Comparison of ENCODE assay signal across 24 cellular contexts in the genomic region with DNA sequence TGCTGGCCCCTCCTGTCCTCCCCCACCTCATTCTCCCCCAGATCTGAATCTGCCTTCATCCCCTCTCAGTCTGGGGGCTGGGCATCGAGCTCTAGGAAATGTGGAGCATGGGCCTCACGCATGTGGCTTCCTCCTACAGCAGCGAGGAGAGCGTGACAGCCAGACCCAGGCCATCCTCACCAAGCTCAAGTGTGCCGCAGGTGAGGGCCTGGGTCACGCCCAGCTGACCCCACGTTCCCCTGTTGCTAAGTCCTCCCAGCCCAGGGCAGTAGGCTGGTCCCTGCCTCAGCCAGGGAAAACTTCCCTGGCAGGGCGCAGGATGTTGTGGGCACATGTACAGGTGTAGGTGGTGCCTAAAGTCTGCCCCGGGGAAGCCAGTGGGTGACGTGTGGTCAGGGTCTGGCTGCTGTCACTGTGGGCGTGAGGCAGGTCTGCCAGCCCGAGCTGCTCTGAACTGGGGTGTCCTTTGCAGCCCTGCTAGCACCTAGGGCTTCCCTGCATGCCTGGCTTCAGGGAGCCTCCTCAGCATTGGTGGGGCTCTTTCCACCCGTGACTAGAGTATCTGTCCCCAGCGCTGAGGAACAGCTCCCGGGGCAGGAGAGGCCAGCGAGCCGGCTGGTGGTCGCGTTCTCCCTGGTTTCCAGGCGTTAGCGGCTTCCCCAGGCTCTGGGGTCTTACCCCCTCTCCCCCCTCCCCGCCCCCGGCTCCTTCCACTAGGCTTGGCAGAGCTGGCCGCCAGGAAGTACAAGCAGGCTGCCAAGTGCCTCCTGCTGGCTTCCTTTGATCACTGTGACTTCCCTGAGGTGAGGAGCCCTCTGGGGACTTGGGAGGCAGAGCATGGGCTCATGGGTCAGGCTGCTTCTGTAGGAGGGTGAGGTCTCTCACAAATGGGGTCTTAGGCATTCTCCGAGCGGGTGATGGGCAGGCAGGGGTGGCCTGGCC. TPM values are rescaled to one million over a fixed set of nuclear protein-coding genes. Genes with fewer than 3 reads are reported as not detected.
A peak's percentile ranks its signal among the peaks of the same experiment; 100 is the strongest.
DNase-seq lines count a peak whose midpoint lies in the region; ATAC-seq and TF ChIP-seq lines count a peak whose summit lies in the region.
"Had no signal": no experiment of that assay in that cellular context is flagged by ENCODE, and none has a peak within 500 bp of the region (broad histone marks: within the 10 kb centered on the region; RNA-seq: fewer than 3 reads in every experiment).

No MANE protein-coding gene starts in this region.

- H2AFZ ChIP-seq in DND-41 (ENCODE audit: low read depth, low read length), result no peak overlapping the region

- H4K20me1 ChIP-seq in DND-41 (ENCODE audit: insufficient read depth, low read length), result peaks cover 65% of the 10 kb centered on the region

- H3K4me1 ChIP-seq in DND-41 (ENCODE audit: insufficient read depth, low read length), result peaks cover 38% of the 10 kb centered on the region
- H3K4me1 ChIP-seq: foreskin keratinocyte had no signal

- no peak overlapping the region for H3K4me3 Mint-ChIP-seq in activated CD8-positive, alpha-beta T cell treated with anti-CD3 and anti-CD28 coated beads for 36 hours
- H3K4me3 Mint-ChIP-seq in activated CD8-positive, alpha-beta T cell treated with anti-CD3 and anti-CD28 coated beads, Interleukin-2, amount 10 ng/mL, durations not matched to agents 7 days and 5 days, result no peak overlapping the region
- peak overlapping the region; percentile 67 for H3K4me3 Mint-ChIP-seq in neural crest cell
- H3K4me3 Mint-ChIP-seq: activated naive CD4-positive, alpha-beta T cell treated with anti-CD3 and anti-CD28 coated beads, Interleukin-2, amount 10 ng/mL, durations not matched to agents 7 days and 5 days had no signal

- peak overlapping the region; percentile 12; the same call in 1 of the 2 replicates for H3K4me2 ChIP-seq in DND-41 (ENCODE audit: insufficient read depth, low read length)

- no peaks in the 10 kb centered on the region for H3K9me3 ChIP-seq in DND-41 (ENCODE audit: insufficient read depth, low read length, severe bottlenecking)
- H3K9me3 ChIP-seq: ascending aorta; BLaER1 treated with 17β-estradiol and CSF1 and Interleukin-3, amounts not matched to agents 10 nM and 100 nM; ovary; thoracic aorta had no signal

- no peak overlapping the region; the same call in 1 of the 2 replicates for H3K27ac ChIP-seq in DND-41 (ENCODE audit: low read length)
- H3K27ac ChIP-seq in VCaP, result peak overlapping the region; percentile 95
- H3K27ac ChIP-seq: ascending aorta; BLaER1 treated with 17β-estradiol and CSF1 and Interleukin-3, amounts not matched to agents 10 nM and 100 nM; foreskin keratinocyte; ovary; thoracic aorta had no signal

- no peak overlapping the region for H3K9ac ChIP-seq in DND-41 (ENCODE audit: low read depth, low read length)

- CTCF ChIA-PET in activated CD8-positive, alpha-beta T cell treated with anti-CD3 and anti-CD28 coated beads for 36 hours (lab: Charles Lee), result interaction anchor here (1.3 kb wide), 1 partner anchor 26 kb away, joined by 4 read pairs; no protein-coding TSS in a partner anchor
- CTCF ChIA-PET in activated CD8-positive, alpha-beta T cell treated with anti-CD3 and anti-CD28 coated beads, Interleukin-2, amount 10 ng/mL, durations not matched to agents 7 days and 5 days (lab: Charles Lee), result interaction anchor here (1.5 kb wide), 1 partner anchor 151 kb away, joined by 4 read pairs; no protein-coding TSS in a partner anchor

- DNase-seq in activated CD8-positive, alpha-beta T cell treated with anti-CD3 and anti-CD28 coated beads for 36 hours, result no peak
- no peak for DNase-seq in activated CD8-positive, alpha-beta T cell treated with anti-CD3 and anti-CD28 coated beads, Interleukin-2, amount 10 ng/mL, durations not matched to agents 7 days and 5 days
- DNase-seq in DND-41 (no peak), neural crest cell (ENCODE audit: low read depth, low spot score) (no peak), activated T-cell treated with anti-CD3 and anti-CD28 coated beads for 4 hours (no peak), DMS153 treated with DMSO at 0.1 percent for 48 hours (lab: John Stamatoyannopoulos, UW; ENCODE audit: unreplicated experiment) (no peak)
- DNase-seq: activated CD4-positive, alpha-beta T cell treated with anti-CD3 and anti-CD28 coated beads, Interleukin-2, amount 50 U/mL, for 1 hour; activated naive CD4-positive, alpha-beta T cell treated with anti-CD3 and anti-CD28 coated beads, Interleukin-2, amount 10 ng/mL, durations not matched to agents 7 days and 5 days; DMS 273 treated with DMSO at 0.1 percent for 48 hours; erythroblast; foreskin keratinocyte; GDM1; hippocampal formation; islet precursor cell; NCI-H2107; RPMI8226 had no signal

- H3K27me3 ChIP-seq in DND-41 (ENCODE audit: insufficient read depth, low read length, poor library complexity), result no peaks in the 10 kb centered on the region
- H3K27me3 ChIP-seq: ascending aorta; BLaER1 treated with 17β-estradiol and CSF1 and Interleukin-3, amounts not matched to agents 10 nM and 100 nM; foreskin keratinocyte; ovary had no signal

- POLR2A ChIA-PET in activated CD8-positive, alpha-beta T cell treated with anti-CD3 and anti-CD28 coated beads for 36 hours (lab: Charles Lee), result interaction anchor here (0.9 to 9.3 kb wide), 5 partner anchors 9 to 72 kb away, joined by 3 to 98 read pairs (median 4); partner anchors contain the start of gene DUS1L
- POLR2A ChIA-PET in activated CD8-positive, alpha-beta T cell treated with anti-CD3 and anti-CD28 coated beads, Interleukin-2, amount 10 ng/mL, durations not matched to agents 7 days and 5 days (lab: Charles Lee), result no interaction called here

- H3K9me3 Mint-ChIP-seq in activated CD8-positive, alpha-beta T cell treated with anti-CD3 and anti-CD28 coated beads for 36 hours, result no peaks in the 10 kb centered on the region
- H3K9me3 Mint-ChIP-seq in activated CD8-positive, alpha-beta T cell treated with anti-CD3 and anti-CD28 coated beads, Interleukin-2, amount 10 ng/mL, durations not matched to agents 7 days and 5 days (ENCODE audit: insufficient read depth), result no peaks in the 10 kb centered on the region
- H3K9me3 Mint-ChIP-seq in neural crest cell, result no peaks in the 10 kb centered on the region
- H3K9me3 Mint-ChIP-seq: activated naive CD4-positive, alpha-beta T cell treated with anti-CD3 and anti-CD28 coated beads, Interleukin-2, amount 10 ng/mL, durations not matched to agents 7 days and 5 days had no signal

- H3K36me3 ChIP-seq in DND-41 (ENCODE audit: insufficient read depth, low read length), result peaks cover 77% of the 10 kb centered on the region
- H3K36me3 ChIP-seq: ovary had no signal

- intact Hi-C loops in activated CD8-positive, alpha-beta T cell treated with anti-CD3 and anti-CD28 coated beads for 36 hours (cut with micrococcal nuclease), result no loop called here

- no peaks in the 10 kb centered on the region for H3K27me3 Mint-ChIP-seq in activated CD8-positive, alpha-beta T cell treated with anti-CD3 and anti-CD28 coated beads for 36 hours
- no peaks in the 10 kb centered on the region for H3K27me3 Mint-ChIP-seq in activated CD8-positive, alpha-beta T cell treated with anti-CD3 and anti-CD28 coated beads, Interleukin-2, amount 10 ng/mL, durations not matched to agents 7 days and 5 days (ENCODE audit: low read depth)
- no peaks in the 10 kb centered on the region for H3K27me3 Mint-ChIP-seq in neural crest cell (ENCODE audit: low read depth)
- H3K27me3 Mint-ChIP-seq: activated naive CD4-positive, alpha-beta T cell treated with anti-CD3 and anti-CD28 coated beads, Interleukin-2, amount 10 ng/mL, durations not matched to agents 7 days and 5 days had no signal

- peaks cover 40% of the 10 kb centered on the region for H3K79me2 ChIP-seq in DND-41 (ENCODE audit: insufficient read depth, low read length)

- peaks cover 3% of the 10 kb centered on the region for H3K36me3 Mint-ChIP-seq in activated CD8-positive, alpha-beta T cell treated with anti-CD3 and anti-CD28 coated beads for 36 hours (ENCODE audit: low read depth)
- H3K36me3 Mint-ChIP-seq in activated CD8-positive, alpha-beta T cell treated with anti-CD3 and anti-CD28 coated beads, Interleukin-2, amount 10 ng/mL, durations not matched to agents 7 days and 5 days (ENCODE audit: low read depth), result peaks cover 11% of the 10 kb centered on the region
- H3K36me3 Mint-ChIP-seq in neural crest cell (ENCODE audit: low read depth), result no peaks in the 10 kb centered on the region

- peak overlapping the region; percentile 16 for H3K27ac Mint-ChIP-seq in activated CD8-positive, alpha-beta T cell treated with anti-CD3 and anti-CD28 coated beads for 36 hours
- no peak overlapping the region for H3K27ac Mint-ChIP-seq in activated CD8-positive, alpha-beta T cell treated with anti-CD3 and anti-CD28 coated beads, Interleukin-2, amount 10 ng/mL, durations not matched to agents 7 days and 5 days
- no peak overlapping the region for H3K27ac Mint-ChIP-seq in neural crest cell (ENCODE audit: unreplicated experiment)
- H3K27ac Mint-ChIP-seq: activated naive CD4-positive, alpha-beta T cell treated with anti-CD3 and anti-CD28 coated beads, Interleukin-2, amount 10 ng/mL, durations not matched to agents 7 days and 5 days had no signal

- no peak for ATAC-seq in activated CD8-positive, alpha-beta T cell treated with anti-CD3 and anti-CD28 coated beads for 36 hours
- no peak for ATAC-seq in activated CD8-positive, alpha-beta T cell treated with anti-CD3 and anti-CD28 coated beads, Interleukin-2, amount 10 ng/mL, durations not matched to agents 7 days and 5 days
- ATAC-seq in DND-41 (ENCODE audit: insufficient read depth, low read depth) (no peak), HG03135 (IDR thresholded peaks at IDR 0.05; ENCODE audit: unreplicated experiment) (no peak)
- ATAC-seq: foreskin keratinocyte, right cardiac atrium, SK-N-SH treated with all-trans-retinoic acid at 6 μM for 48 hours had no signal

- TF ChIP-seq CTCF in activated CD8-positive, alpha-beta T cell treated with anti-CD3 and anti-CD28 coated beads for 36 hours (IDR thresholded peaks at IDR 0.05), result no peak
- TF ChIP-seq CTCF in DND-41 (IDR thresholded peaks at IDR 0.05; ENCODE audit: borderline replicate concordance, extremely low read depth, low read length, poor library complexity, severe bottlenecking) (no peak), VCaP (conservative IDR thresholded peaks at IDR 0.05) (no peak), neural crest cell (conservative IDR thresholded peaks at IDR 0.05) (no peak)

- H3K4me1 Mint-ChIP-seq in activated CD8-positive, alpha-beta T cell treated with anti-CD3 and anti-CD28 coated beads for 36 hours (ENCODE audit: low read depth), result peaks cover 16% of the 10 kb centered on the region
- peaks cover 21% of the 10 kb centered on the region for H3K4me1 Mint-ChIP-seq in activated CD8-positive, alpha-beta T cell treated with anti-CD3 and anti-CD28 coated beads, Interleukin-2, amount 10 ng/mL, durations not matched to agents 7 days and 5 days (ENCODE audit: low read depth)
- no peaks in the 10 kb centered on the region for H3K4me1 Mint-ChIP-seq in neural crest cell

- no peak overlapping the region for H3K4me3 ChIP-seq in DND-41 (ENCODE audit: low read depth in 1 of 2, low read length in 2 of 2)
- H3K4me3 ChIP-seq: ascending aorta; BLaER1 treated with 17β-estradiol and CSF1 and Interleukin-3, amounts not matched to agents 10 nM and 100 nM; ovary; thoracic aorta had no signal

RNA-seq across cellular contexts. Expression of gene GPS1, which starts 3.6 kb away (rescaled TPM):
- 10 to 100 TPM; 82.7 to 88.6 TPM for total RNA-seq in activated CD8-positive, alpha-beta T cell treated with anti-CD3 and anti-CD28 coated beads for 36 hours
- 100 to 1,000 TPM in 1 of 2 experiments, 10 to 100 TPM in 1; 97.6 to 104 TPM for total RNA-seq in activated CD8-positive, alpha-beta T cell treated with anti-CD3 and anti-CD28 coated beads, Interleukin-2, amount 10 ng/mL, durations not matched to agents 7 days and 5 days
- total RNA-seq in neural crest cell, result 154 and 156 TPM in 2 replicates

RNA-seq across cellular contexts. Expression of gene RFNG, which starts 3.7 kb away (rescaled TPM):
- total RNA-seq in activated CD8-positive, alpha-beta T cell treated with anti-CD3 and anti-CD28 coated beads for 36 hours, result 10 to 100 TPM; 14.2 to 15.3 TPM
- total RNA-seq in activated CD8-positive, alpha-beta T cell treated with anti-CD3 and anti-CD28 coated beads, Interleukin-2, amount 10 ng/mL, durations not matched to agents 7 days and 5 days, result 10 to 100 TPM; 19.4 to 20.8 TPM
- total RNA-seq in neural crest cell, result 44.5 and 46.0 TPM in 2 replicates

RNA-seq across cellular contexts. Expression of gene DUS1L, which starts 10.3 kb away (rescaled TPM):
- total RNA-seq in activated CD8-positive, alpha-beta T cell treated with anti-CD3 and anti-CD28 coated beads for 36 hours, result 100 to 1,000 TPM; 139 to 140 TPM
- total RNA-seq in activated CD8-positive, alpha-beta T cell treated with anti-CD3 and anti-CD28 coated beads, Interleukin-2, amount 10 ng/mL, durations not matched to agents 7 days and 5 days, result 100 to 1,000 TPM; 126 to 127 TPM
- total RNA-seq in neural crest cell, result 126 and 131 TPM in 2 replicates

RNA-seq across cellular contexts. Expression of gene DCXR, which starts 17.8 kb away (rescaled TPM):
- total RNA-seq in activated CD8-positive, alpha-beta T cell treated with anti-CD3 and anti-CD28 coated beads for 36 hours, result 100 to 1,000 TPM in 1 of 2 experiments, 10 to 100 TPM in 1; 99.2 to 101 TPM
- 100 to 1,000 TPM; 141 TPM for total RNA-seq in activated CD8-positive, alpha-beta T cell treated with anti-CD3 and anti-CD28 coated beads, Interleukin-2, amount 10 ng/mL, durations not matched to agents 7 days and 5 days
- 198 and 199 TPM in 2 replicates for total RNA-seq in neural crest cell

RNA-seq across cellular contexts. Expression of gene RAC3, which starts 23.8 kb away (rescaled TPM):
- total RNA-seq in activated CD8-positive, alpha-beta T cell treated with anti-CD3 and anti-CD28 coated beads for 36 hours, result 1 to 10 TPM; 5.5 to 5.8 TPM
- total RNA-seq in activated CD8-positive, alpha-beta T cell treated with anti-CD3 and anti-CD28 coated beads, Interleukin-2, amount 10 ng/mL, durations not matched to agents 7 days and 5 days, result 10 to 100 TPM; 12.9 to 13.1 TPM
- total RNA-seq in neural crest cell, result 73.6 and 75.0 TPM in 2 replicates
- total RNA-seq: ascending aorta had no signal
